ENCODE assay signal across 9 cellular contexts in genomic region chr6:147508073-147508870, GRCh38. TPM values are rescaled to one million over a fixed set of nuclear protein-coding genes. Genes with fewer than 3 reads are reported as not detected.
A peak's percentile ranks its signal among the peaks of the same experiment; 100 is the strongest.
DNase-seq lines count a peak whose midpoint lies in the region; ATAC-seq and TF ChIP-seq lines count a peak whose summit lies in the region.
"Had no signal": no experiment of that assay in that cellular context is flagged by ENCODE, and none has a peak within 500 bp of the region (broad histone marks: within the 10 kb centered on the region; RNA-seq: fewer than 3 reads in every experiment).

Gene SAMD5, plus strand, starts transcription at chr6:147508690. Its CDS starts 239 bp downstream, at chr6:147508929.

- peak within 1 kb of the TSS; percentile 58 to 63 for H3K4me3 Mint-ChIP-seq in effector memory CD8-positive, alpha-beta T cell

- intact Hi-C loops in lower lobe of right lung (cut with DNase I): no loop called here

- peaks cover 3 to 11% of the 10 kb centered on the region in 2 donors for H3K4me1 Mint-ChIP-seq in effector memory CD8-positive, alpha-beta T cell (ENCODE audit: low read depth in 2 of 2)

- peaks cover 51 to 76% of the 10 kb centered on the region in 2 donors for H3K27me3 Mint-ChIP-seq in effector memory CD8-positive, alpha-beta T cell

- H3K9me3 ChIP-seq in lower lobe of right lung: no peaks in the 10 kb centered on the region
- H3K9me3 ChIP-seq in subcutaneous abdominal adipose tissue (ENCODE audit: control insufficient read depth in 5 of 5, low read length in 5 of 5): no peaks in the 10 kb centered on the region

- H3K4me3 ChIP-seq in lower lobe of right lung (peak within 1 kb of the TSS; percentile 69), subcutaneous abdominal adipose tissue (ENCODE audit: low read depth in 1 of 5, low read length in 5 of 5) (peak within 1 kb of the TSS; percentile 69 to 76 (median 72))

- TF ChIP-seq CTCF in lower lobe of right lung (IDR thresholded peaks at IDR 0.05): peak; percentile 7

- DNase-seq in Caki2 (ENCODE audit: low read depth) (peak; percentile 83), HK-2 (ENCODE audit: unreplicated experiment) (peak; percentile 62), SW480 (ENCODE audit: low spot score) (peak; percentile 39), lower lobe of right lung (peak; percentile 59)
- no peak for DNase-seq in effector memory CD8-positive, alpha-beta T cell
- no peak for DNase-seq in effector CD8-positive, alpha-beta T cell (lab: John Stamatoyannopoulos, UW)

- H3K36me3 ChIP-seq in lower lobe of right lung (no peaks in the 10 kb centered on the region), subcutaneous abdominal adipose tissue (ENCODE audit: control insufficient read depth in 5 of 5, insufficient read depth in 5 of 5, low read length in 5 of 5) (no peaks in the 10 kb centered on the region)

- H3K4me1 ChIP-seq in lower lobe of right lung: peaks cover 21% of the 10 kb centered on the region
- peaks cover 2 to 28% (median 27%) of the 10 kb centered on the region in 5 donors for H3K4me1 ChIP-seq in subcutaneous abdominal adipose tissue (ENCODE audit: control insufficient read depth in 5 of 5, insufficient read depth in 5 of 5, low read length in 5 of 5)

- in situ Hi-C loops in Caki2 (cut with HindIII; ENCODE audit: low pct_unique_long_range_greater_than_20kb, low sequenced_read_pairs): no loop called here

- ATAC-seq in GM19395 (IDR thresholded peaks at IDR 0.05; ENCODE audit: unreplicated experiment) (peak; percentile 54), lower lobe of right lung (peak; percentile 83 to 85)
- ATAC-seq in effector memory CD8-positive, alpha-beta T cell (replicated peaks): no peak

- H3K27me3 ChIP-seq in lower lobe of right lung (ENCODE audit: low read depth) (peaks cover 34% of the 10 kb centered on the region), subcutaneous abdominal adipose tissue (ENCODE audit: control insufficient read depth in 5 of 5, insufficient read depth in 4 of 5, low read length in 5 of 5) (peaks cover 7 to 26% (median 19%) of the 10 kb centered on the region in 5 donors)

- no peaks in the 10 kb centered on the region for H3K9me3 Mint-ChIP-seq in effector memory CD8-positive, alpha-beta T cell

- H3K36me3 Mint-ChIP-seq in effector memory CD8-positive, alpha-beta T cell (ENCODE audit: insufficient read depth): no peaks in the 10 kb centered on the region

- H3K27ac Mint-ChIP-seq in effector memory CD8-positive, alpha-beta T cell: no peak within 1 kb of the TSS

- H3K9ac ChIP-seq in subcutaneous abdominal adipose tissue (ENCODE audit: low read length in 5 of 5): peak within 1 kb of the TSS in 2 of 5 donors; percentile 6 to 43

- H3K27ac ChIP-seq in lower lobe of right lung (peak within 1 kb of the TSS; percentile 66), subcutaneous abdominal adipose tissue (ENCODE audit: low read depth, low read length) (no peak within 1 kb of the TSS)

RNA-seq across cellular contexts. Expression of gene SAMD5, which starts in this region (rescaled TPM):
- 6.9 and 8.6 TPM in 2 replicates for total RNA-seq in Caki2 (2014; rRNA removed; shearing (Covaris generic); ENCODE audit: low replicate concordance)
- total RNA-seq in lower lobe of right lung: 8.7 TPM
- total RNA-seq: T-helper 2 cell treated with Interferon-gamma antibody and Interleukin-4, amounts not matched to agents 100 ng/mL and 5 ng/mL, for 36 hours had no signal

Comparison
In these comparisons a context has a peak if more than half of its experiments do, and no peak if none do; other contexts are left out.
1. DNase-seq: peak in Caki2 (single experiment), HK-2 (single experiment), SW480 (single experiment) and lower lobe of right lung (single experiment); none in effector memory CD8-positive, alpha-beta T cell (0 of 3) and effector CD8-positive, alpha-beta T cell (single experiment).